In the genomic region with DNA sequence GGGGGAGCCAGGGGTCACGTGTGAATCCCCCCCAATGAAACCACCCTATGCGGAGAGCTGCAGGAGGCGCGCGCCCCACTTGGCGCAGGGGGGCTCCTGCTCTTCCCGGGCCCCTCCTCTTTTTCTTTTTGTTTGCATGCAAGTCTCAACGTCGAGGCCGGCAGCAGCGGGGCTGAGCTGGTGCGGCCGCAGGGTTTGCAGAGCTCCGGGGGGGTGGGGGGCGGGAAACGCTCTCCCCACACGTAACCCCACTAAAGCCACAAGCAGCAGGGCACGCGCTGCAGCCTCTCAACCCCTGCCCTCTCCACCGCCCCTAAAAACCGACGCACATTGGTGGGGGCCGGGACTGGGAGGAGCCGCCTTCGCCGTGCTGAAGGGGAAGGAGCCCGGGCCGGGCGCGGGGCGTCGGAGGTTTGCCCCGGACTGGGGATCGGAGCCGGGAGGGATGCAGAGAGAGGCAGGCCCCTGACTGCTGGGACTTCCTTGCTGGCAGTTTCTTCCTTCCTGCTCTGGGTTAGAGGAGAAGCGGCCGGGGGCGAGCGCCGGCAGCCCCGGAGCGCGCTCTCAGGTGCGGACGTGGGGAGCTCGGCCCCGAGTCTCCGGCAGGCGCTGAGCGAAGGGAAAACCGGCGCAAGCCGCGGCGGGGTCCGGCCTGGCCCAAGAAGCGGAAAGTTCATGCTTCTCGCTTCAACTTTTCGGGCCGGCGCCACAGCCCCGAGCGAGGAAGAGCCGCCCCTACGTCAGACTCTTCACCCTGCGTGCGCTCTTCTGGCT, we compare ENCODE assay signal across 8 cellular contexts. TPM values are rescaled to one million over a fixed set of nuclear protein-coding genes. Genes with fewer than 3 reads are reported as not detected.
A peak's percentile ranks its signal among the peaks of the same experiment; 100 is the strongest.
DNase-seq lines count a peak whose midpoint lies in the region; ATAC-seq and TF ChIP-seq lines count a peak whose summit lies in the region.

No MANE protein-coding gene starts in this region.

- TF ChIP-seq POLR2A in Peyer's patch (IDR thresholded peaks at IDR 0.05) = no peak
- TF ChIP-seq POLR2A in prostate gland (IDR thresholded peaks at IDR 0.05) = no peak

- H3K36me3 ChIP-seq in Peyer's patch = no peaks in the 10 kb centered on the region
- peaks cover 27% of the 10 kb centered on the region for H3K36me3 ChIP-seq in cardiac muscle cell
- H3K36me3 ChIP-seq in prostate gland = no peaks in the 10 kb centered on the region

- WGBS in prostate gland = under 1% methylated on average over 57 of the region's 67 CpGs

- H3K27me3 ChIP-seq in Peyer's patch (no peaks in the 10 kb centered on the region), cardiac muscle cell (no peaks in the 10 kb centered on the region), prostate gland (replicated peaks; ENCODE audit: insufficient read depth) (no peaks in the 10 kb centered on the region)

- ATAC-seq in HG03175 (IDR thresholded peaks at IDR 0.05; ENCODE audit: unreplicated experiment) = peak; percentile 42

- H3K4me1 ChIP-seq in Peyer's patch (peaks cover 0 to 15% (median 7%) of the 10 kb centered on the region in 4 donors), cardiac muscle cell (ENCODE audit: low read depth) (peaks cover 47% of the 10 kb centered on the region), prostate gland (replicated peaks) (no peaks in the 10 kb centered on the region)

- DNase-seq in NCI-H748 (lab: John Stamatoyannopoulos, UW; ENCODE audit: unreplicated experiment) (peak; percentile 51), NCI-H748 treated with DMSO at 0.1 percent for 48 hours (lab: John Stamatoyannopoulos, UW) (no peak), Peyer's patch (peak; percentile 68 to 91 (median 89)), cardiac muscle cell (ENCODE audit: low read depth in 1 of 2, low spot score in 1 of 2) (peak; percentile 62 to 72), prostate gland (ENCODE audit: low spot score) (peak; percentile 27), NCI-H2081 (lab: John Stamatoyannopoulos, UW) (no peak)
- peak; percentile 92 for DNase-seq in activated effector memory CD4-positive, alpha-beta T cell treated with anti-CD3 and anti-CD28 coated beads, Interleukin-2, amount 50 U/mL, for 16 hours

- H3K9me3 ChIP-seq in Peyer's patch (no peaks in the 10 kb centered on the region), cardiac muscle cell (ENCODE audit: low read depth) (no peaks in the 10 kb centered on the region), prostate gland (no peaks in the 10 kb centered on the region)

- no peak for TF ChIP-seq CTCF in Peyer's patch (IDR thresholded peaks at IDR 0.05)
- TF ChIP-seq CTCF in cardiac muscle cell (IDR thresholded peaks at IDR 0.05; ENCODE audit: low read depth, low read length) = no peak
- peak in 1 of 4 experiments; percentile 8 for TF ChIP-seq CTCF in prostate gland (IDR thresholded peaks at IDR 0.05)

- H3K27ac ChIP-seq in Peyer's patch = peak overlapping the region; percentile 89 to 100 (median 94)
- H3K27ac ChIP-seq in cardiac muscle cell = peak overlapping the region; percentile 90
- peak overlapping the region; percentile 78 to 80 for H3K27ac ChIP-seq in prostate gland

- intact Hi-C loops in prostate gland (cut with DNase I) = loop anchor here (5.0 kb wide), 2 partner anchors 180 to 250 kb away; no protein-coding TSS in a partner anchor

- H3K4me3 ChIP-seq in Peyer's patch = peak overlapping the region; percentile 66 to 92 (median 73)
- peak overlapping the region; percentile 95 for H3K4me3 ChIP-seq in cardiac muscle cell
- H3K4me3 ChIP-seq in prostate gland = peak overlapping the region; percentile 66 to 70

RNA-seq across cellular contexts. Expression of a gene that starts 0.9 kb away (rescaled TPM):
- total RNA-seq in Peyer's patch = 10 to 100 TPM; 10.9 to 44.6 (median 14.8) TPM
- 1,389 and 2,258 TPM in 2 replicates for total RNA-seq in cardiac muscle cell
- polyA plus RNA-seq in cardiac muscle cell = 544 and 632 TPM in 2 replicates
- 10 to 100 TPM; 33.3 to 41.8 TPM for total RNA-seq in prostate gland

Comparison
In these comparisons a context has a peak if more than half of its experiments do, and no peak if none do; other contexts are left out.
1. DNase-seq: peak in NCI-H748 (single experiment), Peyer's patch (3 of 3), activated effector memory CD4-positive, alpha-beta T cell treated with anti-CD3 and anti-CD28 coated beads, Interleukin-2, amount 50 U/mL, for 16 hours (single experiment), cardiac muscle cell (2 of 2) and prostate gland (single experiment); none in NCI-H748 treated with DMSO at 0.1 percent for 48 hours (single experiment) and NCI-H2081 (0 of 2).
2. RNA of a gene that starts 0.9 kb away (total RNA-seq): 1,389 to 2,258 TPM in cardiac muscle cell; 33.3 to 41.8 TPM in prostate gland and 10.9 to 44.6 TPM in Peyer's patch; every median in the first group is over 10 times any median in the second.
3. Peak in every context shown above with its lines, with median percentiles within 50 percentile points of each other: H3K27ac ChIP-seq and H3K4me3 ChIP-seq.